In genomic region chr10:12530017-12530416, GRCh38 we compare ENCODE assay signal across 15 cellular contexts.
DNase-seq lines count a peak whose midpoint lies in the region; ATAC-seq and TF ChIP-seq lines count a peak whose summit lies in the region.
"Had no signal": no experiment of that assay in that cellular context is flagged by ENCODE, and none has a peak within 500 bp of the region (broad histone marks: within the 10 kb centered on the region; RNA-seq: fewer than 3 reads in every experiment).

No MANE protein-coding gene starts in this region.

- no peak overlapping the region for H3K27ac ChIP-seq in right atrium auricular region
- no peak overlapping the region for H3K27ac ChIP-seq in heart right ventricle
- H3K27ac ChIP-seq in endodermal cell (ENCODE audit: low read depth, low read length) = no peak overlapping the region
- no peak overlapping the region for H3K27ac ChIP-seq in neuronal stem cell (replicated peaks; ENCODE audit: low read length)
- H3K27ac ChIP-seq in testis = peak overlapping the region; percentile 66 to 75
- H3K27ac ChIP-seq: BLaER1 treated with 17β-estradiol and CSF1 and Interleukin-3, amounts not matched to agents 10 nM and 100 nM had no signal

- H3K9ac ChIP-seq in endodermal cell (ENCODE audit: extremely low read depth, low read length, poor library complexity, severe bottlenecking) (no peak overlapping the region), neuronal stem cell (ENCODE audit: low read depth, low read length, poor library complexity) (no peak overlapping the region)
- H3K9ac ChIP-seq: BLaER1 treated with 17β-estradiol and CSF1 and Interleukin-3, amounts not matched to agents 10 nM and 100 nM had no signal

- no peaks in the 10 kb centered on the region for H3K27me3 Mint-ChIP-seq in endodermal cell (ENCODE audit: insufficient read depth)
- H3K27me3 Mint-ChIP-seq: CD4-positive, CD25-positive, alpha-beta regulatory T cell had no signal

- H3K18ac ChIP-seq in neuronal stem cell (ENCODE audit: low read length) = no peak overlapping the region

- peaks cover 0 to 31% of the 10 kb centered on the region in 2 donors for H3K4me1 ChIP-seq in right atrium auricular region
- peaks cover 0 to 9% (median 0%) of the 10 kb centered on the region in 9 donors for H3K4me1 ChIP-seq in heart right ventricle
- H3K4me1 ChIP-seq in endodermal cell (ENCODE audit: control insufficient read depth, insufficient read depth, low read length) = no peaks in the 10 kb centered on the region
- H3K4me1 ChIP-seq in neuronal stem cell (ENCODE audit: control insufficient read depth in 2 of 2, insufficient read depth in 1 of 2, low read depth in 1 of 2, low read length in 2 of 2) = no peaks in the 10 kb centered on the region
- H3K4me1 ChIP-seq in testis = peaks cover 25% of the 10 kb centered on the region

- no peak overlapping the region for H3K4me3 Mint-ChIP-seq in endodermal cell
- H3K4me3 Mint-ChIP-seq: CD4-positive, CD25-positive, alpha-beta regulatory T cell; HFFc6 had no signal

- no peak for ATAC-seq in heart right ventricle

- no peaks in the 10 kb centered on the region for H3K79me1 ChIP-seq in neuronal stem cell (ENCODE audit: low read depth, low read length)

- H2BK5ac ChIP-seq in neuronal stem cell (ENCODE audit: low read length) = no peak overlapping the region

- no peak overlapping the region for H2BK12ac ChIP-seq in neuronal stem cell (ENCODE audit: low read length)

- no peak overlapping the region for H2AFZ ChIP-seq in neuronal stem cell (ENCODE audit: low read length)

- peaks cover 5% of the 10 kb centered on the region for H3K9me3 Mint-ChIP-seq in endodermal cell

- no peak overlapping the region for H3K4me2 ChIP-seq in neuronal stem cell (ENCODE audit: insufficient read depth, low read length, poor library complexity, severe bottlenecking)
- H3K4me2 ChIP-seq: BLaER1 treated with 17β-estradiol and CSF1 and Interleukin-3, amounts not matched to agents 10 nM and 100 nM had no signal

- no peak overlapping the region for H3K4me3 ChIP-seq in right atrium auricular region
- no peak overlapping the region for H3K4me3 ChIP-seq in heart right ventricle
- H3K4me3 ChIP-seq in endodermal cell (ENCODE audit: low read length) = no peak overlapping the region
- H3K4me3 ChIP-seq in neuronal stem cell (ENCODE audit: low read length in 2 of 2) = no peak overlapping the region
- no peak overlapping the region for H3K4me3 ChIP-seq in testis
- H3K4me3 ChIP-seq: BLaER1 treated with 17β-estradiol and CSF1 and Interleukin-3, amounts not matched to agents 10 nM and 100 nM had no signal

- H3K27me3 ChIP-seq in right atrium auricular region (no peaks in the 10 kb centered on the region), heart right ventricle (no peaks in the 10 kb centered on the region), endodermal cell (ENCODE audit: control insufficient read depth, insufficient read depth, low read length, poor library complexity, severe bottlenecking) (no peaks in the 10 kb centered on the region), neuronal stem cell (ENCODE audit: control insufficient read depth in 3 of 3, insufficient read depth in 3 of 3, low read depth in 1 of 3, low read length in 3 of 3) (no peaks in the 10 kb centered on the region), testis (no peaks in the 10 kb centered on the region)
- H3K27me3 ChIP-seq: BLaER1 treated with 17β-estradiol and CSF1 and Interleukin-3, amounts not matched to agents 10 nM and 100 nM had no signal

- H2AK5ac ChIP-seq in neuronal stem cell (ENCODE audit: low read depth, low read length) = no peak overlapping the region

- intact Hi-C loops in heart right ventricle (cut with DNase I) = no loop called here
- intact Hi-C loops in testis (cut with DNase I; ENCODE audit: low total_unique reads) = no loop called here

- H4K8ac ChIP-seq in neuronal stem cell (ENCODE audit: low read depth, low read length) = no peak overlapping the region

- no peak overlapping the region for H3K4ac ChIP-seq in neuronal stem cell (ENCODE audit: low read length)

- H2BK120ac ChIP-seq in neuronal stem cell (ENCODE audit: low read depth, low read length) = no peak overlapping the region

- H4K91ac ChIP-seq in neuronal stem cell (ENCODE audit: low read depth, low read length, poor library complexity) = no peak overlapping the region

- H3K27ac Mint-ChIP-seq in endodermal cell = no peak overlapping the region
- H3K27ac Mint-ChIP-seq: CD4-positive, CD25-positive, alpha-beta regulatory T cell; HFFc6 had no signal

- H3K9me3 ChIP-seq in right atrium auricular region (no peaks in the 10 kb centered on the region), heart right ventricle (peaks cover 0 to 8% (median 0%) of the 10 kb centered on the region in 11 donors), endodermal cell (ENCODE audit: control insufficient read depth, low read length) (peaks cover 3% of the 10 kb centered on the region), neuronal stem cell (replicated peaks in 1 of 2; ENCODE audit: control insufficient read depth in 2 of 2, insufficient read depth in 1 of 2, low read depth in 1 of 2, low read length in 2 of 2) (no peaks in the 10 kb centered on the region), testis (no peaks in the 10 kb centered on the region)

- WGBS in heart right ventricle, 2 donors = 84 to 91% methylated on average over 9 of the region's 9 CpGs
- WGBS in endodermal cell (ENCODE audit: insufficient coverage in 1 of 2, insufficient read length in 1 of 2), 2 experiments = 94% methylated on average over 8 to 9 of the region's 9 CpGs
- WGBS in neuronal stem cell (ENCODE audit: extremely low coverage in 2 of 2, insufficient read length in 2 of 2, insufficient replicate concordance in 1 of 2), 2 donors = no CpG with 5 or more reads among the region's 9 CpGs
- 26 to 31% methylated on average over 9 of the region's 9 CpGs for WGBS in testis, 2 donors

- peaks cover 3% of the 10 kb centered on the region for H3K36me3 Mint-ChIP-seq in endodermal cell (ENCODE audit: low read depth)

- no peak overlapping the region for H2BK15ac ChIP-seq in neuronal stem cell (ENCODE audit: low read length)

- H3K36me3 ChIP-seq in right atrium auricular region (no peaks in the 10 kb centered on the region), heart right ventricle (no peaks in the 10 kb centered on the region), endodermal cell (ENCODE audit: control insufficient read depth, insufficient read depth, low read length) (no peaks in the 10 kb centered on the region), neuronal stem cell (replicated peaks in 1 of 2; ENCODE audit: control insufficient read depth in 2 of 2, insufficient read depth in 2 of 2, low read length in 2 of 2) (no peaks in the 10 kb centered on the region), testis (ENCODE audit: low read depth, missing control alignments) (no peaks in the 10 kb centered on the region)

- TF ChIP-seq CTCF in right atrium auricular region (IDR thresholded peaks at IDR 0.05) (no peak), heart right ventricle (IDR thresholded peaks at IDR 0.05) (no peak), endodermal cell (conservative IDR thresholded peaks at IDR 0.05) (no peak), testis (IDR thresholded peaks at IDR 0.05) (no peak)

- no peaks in the 10 kb centered on the region for H3K4me1 Mint-ChIP-seq in endodermal cell

- peak overlapping the region; percentile 67 for H3K14ac ChIP-seq in neuronal stem cell (ENCODE audit: low read length)

- no peak overlapping the region for H3K23ac ChIP-seq in neuronal stem cell (ENCODE audit: low read depth, low read length, poor library complexity)

- peak; percentile 48 for DNase-seq in right atrium auricular region (ENCODE audit: low spot score)
- DNase-seq in heart right ventricle = no peak
- peak; percentile 14 for DNase-seq in endodermal cell
- DNase-seq in neuronal stem cell (ENCODE audit: low spot score) = no peak
- peak; percentile 71 for DNase-seq in testis
- DNase-seq in activated T-cell treated with anti-CD3 and anti-CD28 coated beads for 4 hours = no peak
- DNase-seq in stimulated activated CD4-positive, alpha-beta T cell treated with anti-CD3 and anti-CD28 coated beads, Interleukin-2, amount 100 ng/mL, for 48 hours = no peak
- DNase-seq in NCI-H2029 treated with DMSO at 0.1 percent for 48 hours (lab: John Stamatoyannopoulos, UW) = no peak
- DNase-seq: ACHN; CD4-positive, CD25-positive, alpha-beta regulatory T cell; DMS53; GF-D8; HCEC 1CT; HFFc6 had no signal

- TF ChIP-seq POLR2A in testis (IDR thresholded peaks at IDR 0.05) = no peak

Comparison
In these comparisons a context has a peak if more than half of its experiments do, and no peak if none do; other contexts are left out.
1. DNase-seq: peak in right atrium auricular region (single experiment), endodermal cell (single experiment) and testis (single experiment); none in heart right ventricle (0 of 2), neuronal stem cell (single experiment), activated T-cell treated with anti-CD3 and anti-CD28 coated beads for 4 hours (single experiment), stimulated activated CD4-positive, alpha-beta T cell treated with anti-CD3 and anti-CD28 coated beads, Interleukin-2, amount 100 ng/mL, for 48 hours (0 of 2) and NCI-H2029 treated with DMSO at 0.1 percent for 48 hours (single experiment).
2. H3K27ac ChIP-seq: peak in testis (2 of 2); none in right atrium auricular region (0 of 2), heart right ventricle (0 of 10), endodermal cell (single experiment) and neuronal stem cell (single experiment).